ENCODE assay signal across 18 cellular contexts in genomic region chr4:137408527-137409177, GRCh38.
"Had no signal": no experiment of that assay in that cellular context is flagged by ENCODE, and none has a peak within 500 bp of the region (broad histone marks: within the 10 kb centered on the region; RNA-seq: fewer than 3 reads in every experiment).

No MANE protein-coding gene starts in this region.

- H3K9me3 Mint-ChIP-seq: activated CD4-positive, alpha-beta T cell treated with anti-CD3 and anti-CD28 coated beads, Interleukin-2, amount 10 ng/mL, durations not matched to agents 7 days and 5 days had no signal

- H3K27me3 Mint-ChIP-seq: activated CD4-positive, alpha-beta T cell treated with anti-CD3 and anti-CD28 coated beads, Interleukin-2, amount 10 ng/mL, durations not matched to agents 7 days and 5 days; activated T-helper 17 cell treated with anti-CD3 and anti-CD28 coated beads, Interleukin-2, amount 50 U/mL, for 72 hours; naive thymus-derived CD4-positive, alpha-beta T cell had no signal

- ATAC-seq: activated T-helper 17 cell treated with anti-CD3 and anti-CD28 coated beads, Interleukin-2, amount 50 U/mL, for 72 hours; foreskin keratinocyte; heart left ventricle; mucosa of descending colon; naive thymus-derived CD4-positive, alpha-beta T cell had no signal

- H3K36me3 Mint-ChIP-seq: naive thymus-derived CD4-positive, alpha-beta T cell had no signal

- H3K4me1 Mint-ChIP-seq: activated CD4-positive, alpha-beta T cell treated with anti-CD3 and anti-CD28 coated beads, Interleukin-2, amount 10 ng/mL, durations not matched to agents 7 days and 5 days; activated T-helper 17 cell treated with anti-CD3 and anti-CD28 coated beads, Interleukin-2, amount 50 U/mL, for 72 hours; naive thymus-derived CD4-positive, alpha-beta T cell had no signal

- DNase-seq: activated CD4-positive, alpha-beta T cell treated with anti-CD3 and anti-CD28 coated beads, Interleukin-2, amount 10 ng/mL, durations not matched to agents 7 days and 5 days; activated CD4-positive, CD25-positive, alpha-beta regulatory T cell; activated CD8-positive, alpha-beta memory T cell treated with anti-CD3 and anti-CD28 coated beads for 24 hours; activated naive CD4-positive, alpha-beta T cell treated with Interleukin-2 at 50 U/mL for 16 hours; anterior cingulate cortex; effector CD8-positive, alpha-beta T cell; foreskin keratinocyte; heart left ventricle; islet precursor cell; mucosa of descending colon; naive thymus-derived CD4-positive, alpha-beta T cell; stimulated activated CD4-positive, alpha-beta T cell treated with anti-CD3 and anti-CD28 coated beads, Interleukin-15, amount 100 ng/mL, for 24 hours; stimulated activated CD4-positive, alpha-beta T cell treated with anti-CD3 and anti-CD28 coated beads, Interleukin-4, amount 100 ng/mL, for 1 hour; stimulated activated naive CD4-positive, alpha-beta T cell; substantia nigra; uterus had no signal

- H3K27ac Mint-ChIP-seq: activated CD4-positive, alpha-beta T cell treated with anti-CD3 and anti-CD28 coated beads, Interleukin-2, amount 10 ng/mL, durations not matched to agents 7 days and 5 days; activated T-helper 17 cell treated with anti-CD3 and anti-CD28 coated beads, Interleukin-2, amount 50 U/mL, for 72 hours; naive thymus-derived CD4-positive, alpha-beta T cell; T-helper 2 cell treated with Interferon-gamma antibody and Interleukin-4, amounts not matched to agents 5 μg/mL and 100 μg/mL, for 36 hours had no signal

- H3K4me3 Mint-ChIP-seq: activated CD4-positive, alpha-beta T cell treated with anti-CD3 and anti-CD28 coated beads, Interleukin-2, amount 10 ng/mL, durations not matched to agents 7 days and 5 days; activated T-helper 17 cell treated with anti-CD3 and anti-CD28 coated beads, Interleukin-2, amount 50 U/mL, for 72 hours; naive thymus-derived CD4-positive, alpha-beta T cell; T-helper 2 cell treated with Interferon-gamma antibody and Interleukin-4, amounts not matched to agents 5 μg/mL and 100 μg/mL, for 36 hours had no signal
